2 cellular contexts compared by ENCODE assay signal in the genomic region with DNA sequence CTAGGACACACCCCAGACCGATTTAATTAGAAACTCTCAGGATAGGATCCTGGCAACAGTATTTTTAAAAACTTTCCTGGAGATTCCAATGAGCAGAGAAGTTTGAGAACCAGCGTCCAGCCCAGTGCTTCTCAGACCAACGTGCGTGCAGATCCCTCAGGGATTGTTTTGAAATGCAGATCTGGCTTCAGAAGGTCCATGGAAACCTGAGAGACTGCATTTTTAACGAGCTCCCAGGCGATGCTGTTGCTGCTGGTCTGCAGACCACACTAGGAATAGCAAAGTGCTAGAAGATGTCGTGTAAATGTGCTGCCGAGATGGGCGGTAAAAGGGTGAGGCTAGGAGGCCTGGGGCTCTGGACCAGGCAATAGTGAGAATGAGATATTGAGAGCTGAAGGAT.
TF ChIP-seq lines count a peak whose summit lies in the region.

No MANE protein-coding gene starts in this region.

TF ChIP-seq in GM23338, 12 proteins besides CTCF, POLR2A, EP300 and RAD21:
- no peak for TF ChIP-seq CREB1 (CRISPR knock-in tag; IDR thresholded peaks at IDR 0.05; ENCODE audit: low read depth)
- TF ChIP-seq, protein P1, sequence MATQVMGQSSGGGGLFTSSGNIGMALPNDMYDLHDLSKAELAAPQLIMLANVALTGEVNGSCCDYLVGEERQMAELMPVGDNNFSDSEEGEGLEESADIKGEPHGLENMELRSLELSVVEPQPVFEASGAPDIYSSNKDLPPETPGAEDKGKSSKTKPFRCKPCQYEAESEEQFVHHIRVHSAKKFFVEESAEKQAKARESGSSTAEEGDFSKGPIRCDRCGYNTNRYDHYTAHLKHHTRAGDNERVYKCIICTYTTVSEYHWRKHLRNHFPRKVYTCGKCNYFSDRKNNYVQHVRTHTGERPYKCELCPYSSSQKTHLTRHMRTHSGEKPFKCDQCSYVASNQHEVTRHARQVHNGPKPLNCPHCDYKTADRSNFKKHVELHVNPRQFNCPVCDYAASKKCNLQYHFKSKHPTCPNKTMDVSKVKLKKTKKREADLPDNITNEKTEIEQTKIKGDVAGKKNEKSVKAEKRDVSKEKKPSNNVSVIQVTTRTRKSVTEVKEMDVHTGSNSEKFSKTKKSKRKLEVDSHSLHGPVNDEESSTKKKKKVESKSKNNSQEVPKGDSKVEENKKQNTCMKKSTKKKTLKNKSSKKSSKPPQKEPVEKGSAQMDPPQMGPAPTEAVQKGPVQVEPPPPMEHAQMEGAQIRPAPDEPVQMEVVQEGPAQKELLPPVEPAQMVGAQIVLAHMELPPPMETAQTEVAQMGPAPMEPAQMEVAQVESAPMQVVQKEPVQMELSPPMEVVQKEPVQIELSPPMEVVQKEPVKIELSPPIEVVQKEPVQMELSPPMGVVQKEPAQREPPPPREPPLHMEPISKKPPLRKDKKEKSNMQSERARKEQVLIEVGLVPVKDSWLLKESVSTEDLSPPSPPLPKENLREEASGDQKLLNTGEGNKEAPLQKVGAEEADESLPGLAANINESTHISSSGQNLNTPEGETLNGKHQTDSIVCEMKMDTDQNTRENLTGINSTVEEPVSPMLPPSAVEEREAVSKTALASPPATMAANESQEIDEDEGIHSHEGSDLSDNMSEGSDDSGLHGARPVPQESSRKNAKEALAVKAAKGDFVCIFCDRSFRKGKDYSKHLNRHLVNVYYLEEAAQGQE (IDR thresholded peaks at IDR 0.05; ENCODE audit: unreplicated experiment), result no peak
- TF ChIP-seq, protein P2, sequence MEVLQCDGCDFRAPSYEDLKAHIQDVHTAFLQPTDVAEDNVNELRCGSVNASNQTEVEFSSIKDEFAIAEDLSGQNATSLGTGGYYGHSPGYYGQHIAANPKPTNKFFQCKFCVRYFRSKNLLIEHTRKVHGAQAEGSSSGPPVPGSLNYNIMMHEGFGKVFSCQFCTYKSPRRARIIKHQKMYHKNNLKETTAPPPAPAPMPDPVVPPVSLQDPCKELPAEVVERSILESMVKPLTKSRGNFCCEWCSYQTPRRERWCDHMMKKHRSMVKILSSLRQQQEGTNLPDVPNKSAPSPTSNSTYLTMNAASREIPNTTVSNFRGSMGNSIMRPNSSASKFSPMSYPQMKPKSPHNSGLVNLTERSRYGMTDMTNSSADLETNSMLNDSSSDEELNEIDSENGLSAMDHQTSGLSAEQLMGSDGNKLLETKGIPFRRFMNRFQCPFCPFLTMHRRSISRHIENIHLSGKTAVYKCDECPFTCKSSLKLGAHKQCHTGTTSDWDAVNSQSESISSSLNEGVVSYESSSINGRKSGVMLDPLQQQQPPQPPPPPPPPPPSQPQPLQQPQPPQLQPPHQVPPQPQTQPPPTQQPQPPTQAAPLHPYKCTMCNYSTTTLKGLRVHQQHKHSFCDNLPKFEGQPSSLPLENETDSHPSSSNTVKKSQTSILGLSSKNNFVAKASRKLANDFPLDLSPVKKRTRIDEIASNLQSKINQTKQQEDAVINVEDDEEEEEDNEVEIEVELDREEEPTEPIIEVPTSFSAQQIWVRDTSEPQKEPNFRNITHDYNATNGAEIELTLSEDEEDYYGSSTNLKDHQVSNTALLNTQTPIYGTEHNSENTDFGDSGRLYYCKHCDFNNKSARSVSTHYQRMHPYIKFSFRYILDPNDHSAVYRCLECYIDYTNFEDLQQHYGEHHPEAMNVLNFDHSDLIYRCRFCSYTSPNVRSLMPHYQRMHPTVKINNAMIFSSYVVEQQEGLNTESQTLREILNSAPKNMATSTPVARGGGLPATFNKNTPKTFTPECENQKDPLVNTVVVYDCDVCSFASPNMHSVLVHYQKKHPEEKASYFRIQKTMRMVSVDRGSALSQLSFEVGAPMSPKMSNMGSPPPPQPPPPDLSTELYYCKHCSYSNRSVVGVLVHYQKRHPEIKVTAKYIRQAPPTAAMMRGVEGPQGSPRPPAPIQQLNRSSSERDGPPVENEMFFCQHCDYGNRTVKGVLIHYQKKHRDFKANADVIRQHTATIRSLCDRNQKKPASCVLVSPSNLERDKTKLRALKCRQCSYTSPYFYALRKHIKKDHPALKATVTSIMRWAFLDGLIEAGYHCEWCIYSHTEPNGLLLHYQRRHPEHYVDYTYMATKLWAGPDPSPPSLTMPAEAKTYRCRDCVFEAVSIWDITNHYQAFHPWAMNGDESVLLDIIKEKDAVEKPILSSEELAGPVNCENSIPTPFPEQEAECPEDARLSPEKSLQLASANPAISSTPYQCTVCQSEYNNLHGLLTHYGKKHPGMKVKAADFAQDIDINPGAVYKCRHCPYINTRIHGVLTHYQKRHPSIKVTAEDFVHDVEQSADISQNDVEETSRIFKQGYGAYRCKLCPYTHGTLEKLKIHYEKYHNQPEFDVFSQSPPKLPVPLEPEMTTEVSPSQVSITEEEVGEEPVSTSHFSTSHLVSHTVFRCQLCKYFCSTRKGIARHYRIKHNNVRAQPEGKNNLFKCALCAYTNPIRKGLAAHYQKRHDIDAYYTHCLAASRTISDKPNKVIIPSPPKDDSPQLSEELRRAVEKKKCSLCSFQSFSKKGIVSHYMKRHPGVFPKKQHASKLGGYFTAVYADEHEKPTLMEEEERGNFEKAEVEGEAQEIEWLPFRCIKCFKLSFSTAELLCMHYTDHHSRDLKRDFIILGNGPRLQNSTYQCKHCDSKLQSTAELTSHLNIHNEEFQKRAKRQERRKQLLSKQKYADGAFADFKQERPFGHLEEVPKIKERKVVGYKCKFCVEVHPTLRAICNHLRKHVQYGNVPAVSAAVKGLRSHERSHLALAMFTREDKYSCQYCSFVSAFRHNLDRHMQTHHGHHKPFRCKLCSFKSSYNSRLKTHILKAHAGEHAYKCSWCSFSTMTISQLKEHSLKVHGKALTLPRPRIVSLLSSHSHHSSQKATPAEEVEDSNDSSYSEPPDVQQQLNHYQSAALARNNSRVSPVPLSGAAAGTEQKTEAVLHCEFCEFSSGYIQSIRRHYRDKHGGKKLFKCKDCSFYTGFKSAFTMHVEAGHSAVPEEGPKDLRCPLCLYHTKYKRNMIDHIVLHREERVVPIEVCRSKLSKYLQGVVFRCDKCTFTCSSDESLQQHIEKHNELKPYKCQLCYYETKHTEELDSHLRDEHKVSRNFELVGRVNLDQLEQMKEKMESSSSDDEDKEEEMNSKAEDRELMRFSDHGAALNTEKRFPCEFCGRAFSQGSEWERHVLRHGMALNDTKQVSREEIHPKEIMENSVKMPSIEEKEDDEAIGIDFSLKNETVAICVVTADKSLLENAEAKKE (CRISPR knock-in tag; IDR thresholded peaks at IDR 0.05), result peak; percentile 95
- no peak for TF ChIP-seq POLR2AphosphoS5 (IDR thresholded peaks at IDR 0.05; ENCODE audit: low read depth)
- TF ChIP-seq JUNB (IDR thresholded peaks at IDR 0.05; ENCODE audit: unreplicated experiment), result no peak

TF ChIP-seq in H1, 55 proteins besides CTCF, POLR2A, EP300 and RAD21:
- TF ChIP-seq ASH2L (IDR thresholded peaks at IDR 0.05; ENCODE audit: low read length) (no peak), CTBP2 (IDR thresholded peaks at IDR 0.05; ENCODE audit: borderline replicate concordance, insufficient read depth, insufficient read length, low read length) (no peak), ZNF274 (IDR thresholded peaks at IDR 0.05; ENCODE audit: borderline replicate concordance, extremely low read depth, low read length) (no peak)
- TF ChIP-seq, protein P3, sequence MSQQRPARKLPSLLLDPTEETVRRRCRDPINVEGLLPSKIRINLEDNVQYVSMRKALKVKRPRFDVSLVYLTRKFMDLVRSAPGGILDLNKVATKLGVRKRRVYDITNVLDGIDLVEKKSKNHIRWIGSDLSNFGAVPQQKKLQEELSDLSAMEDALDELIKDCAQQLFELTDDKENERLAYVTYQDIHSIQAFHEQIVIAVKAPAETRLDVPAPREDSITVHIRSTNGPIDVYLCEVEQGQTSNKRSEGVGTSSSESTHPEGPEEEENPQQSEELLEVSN (IDR thresholded peaks at IDR 0.05), result peak; percentile 65
- TF ChIP-seq, protein P4, sequence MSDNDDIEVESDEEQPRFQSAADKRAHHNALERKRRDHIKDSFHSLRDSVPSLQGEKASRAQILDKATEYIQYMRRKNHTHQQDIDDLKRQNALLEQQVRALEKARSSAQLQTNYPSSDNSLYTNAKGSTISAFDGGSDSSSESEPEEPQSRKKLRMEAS (IDR thresholded peaks at IDR 0.05), result peak; percentile 40; the same call in 1 of the 2 replicates
